Comparison of ENCODE assay signal across 15 cellular contexts in genomic region chr11:94581926-94582325, GRCh38. TPM values are rescaled to one million over a fixed set of nuclear protein-coding genes. Genes with fewer than 3 reads are reported as not detected.
DNase-seq lines count a peak whose midpoint lies in the region; ATAC-seq and TF ChIP-seq lines count a peak whose summit lies in the region.
"Had no signal": no experiment of that assay in that cellular context is flagged by ENCODE, and none has a peak within 500 bp of the region (broad histone marks: within the 10 kb centered on the region; RNA-seq: fewer than 3 reads in every experiment).

No MANE protein-coding gene starts in this region.

- no peaks in the 10 kb centered on the region for H3K4me1 Mint-ChIP-seq in activated T-helper 17 cell treated with anti-CD3 and anti-CD28 coated beads, Interleukin-2, amount 50 U/mL, for 72 hours
- H3K4me1 Mint-ChIP-seq: CD4-positive, CD25-positive, alpha-beta regulatory T cell had no signal

- no peaks in the 10 kb centered on the region for H3K9me3 Mint-ChIP-seq in activated T-helper 17 cell treated with anti-CD3 and anti-CD28 coated beads, Interleukin-2, amount 50 U/mL, for 72 hours
- H3K9me3 Mint-ChIP-seq: CD4-positive, CD25-positive, alpha-beta regulatory T cell had no signal

- H3K4me3 Mint-ChIP-seq in activated T-helper 17 cell treated with anti-CD3 and anti-CD28 coated beads, Interleukin-2, amount 50 U/mL, for 72 hours, result no peak overlapping the region
- H3K4me3 Mint-ChIP-seq: CD4-positive, CD25-positive, alpha-beta regulatory T cell had no signal

- no peak for TF ChIP-seq CTCF in GM20000 (IDR thresholded peaks at IDR 0.05; ENCODE audit: extremely low read depth, missing control alignments)

- peak overlapping the region; percentile 2 for H3K27ac Mint-ChIP-seq in activated T-helper 17 cell treated with anti-CD3 and anti-CD28 coated beads, Interleukin-2, amount 50 U/mL, for 72 hours
- H3K27ac Mint-ChIP-seq: CD4-positive, CD25-positive, alpha-beta regulatory T cell had no signal

- peaks cover 4% of the 10 kb centered on the region for H3K27me3 Mint-ChIP-seq in activated T-helper 17 cell treated with anti-CD3 and anti-CD28 coated beads, Interleukin-2, amount 50 U/mL, for 72 hours
- H3K27me3 Mint-ChIP-seq: CD4-positive, CD25-positive, alpha-beta regulatory T cell had no signal

- peak; percentile 54 for ATAC-seq in GM18505 (IDR thresholded peaks at IDR 0.05; ENCODE audit: unreplicated experiment)
- peak; percentile 90 for ATAC-seq in HG03159 (IDR thresholded peaks at IDR 0.05; ENCODE audit: unreplicated experiment)
- ATAC-seq in activated T-helper 17 cell treated with anti-CD3 and anti-CD28 coated beads, Interleukin-2, amount 50 U/mL, for 72 hours (replicated peaks), result no peak

- TF ChIP-seq POLR2A in GM18505 (IDR thresholded peaks at IDR 0.05; ENCODE audit: borderline replicate concordance, extremely low read depth, insufficient read depth, insufficient read length), result no peak

- DNase-seq in GM20000 (ENCODE audit: low spot score), result peak; percentile 65
- DNase-seq in NCI-H1417 (lab: John Stamatoyannopoulos, UW), result no peak
- no peak for DNase-seq in NCI-H1092 treated with DMSO at 0.1 percent for 48 hours (lab: John Stamatoyannopoulos, UW)
- no peak for DNase-seq in NCI-H2196 (lab: John Stamatoyannopoulos, UW; ENCODE audit: unreplicated experiment)
- no peak for DNase-seq in 8988T
- DNase-seq: CD4-positive, CD25-positive, alpha-beta regulatory T cell; GDM1; GOT3; NCI-H1105; NK-92 treated with Interleukin-12 subunit alpha and Interleukin-12 subunit beta, amount 100 ng/mL, for 24 hours; sigmoid colon; T-helper 2 cell had no signal

- H3K36me3 Mint-ChIP-seq in activated T-helper 17 cell treated with anti-CD3 and anti-CD28 coated beads, Interleukin-2, amount 50 U/mL, for 72 hours (ENCODE audit: low read depth), result no peaks in the 10 kb centered on the region

RNA-seq across cellular contexts. Expression of gene PIWIL4, which starts 14.8 kb away (rescaled TPM):
- 1 to 10 TPM in 1 of 2 donors, under 1 TPM in 1; 0.48 to 1.1 TPM for total RNA-seq in activated T-helper 17 cell treated with anti-CD3 and anti-CD28 coated beads, Interleukin-2, amount 50 U/mL, for 72 hours

RNA-seq across cellular contexts. Expression of gene FUT4, which starts 38.2 kb away (rescaled TPM):
- 1 to 10 TPM; 3.9 to 5.4 TPM for total RNA-seq in activated T-helper 17 cell treated with anti-CD3 and anti-CD28 coated beads, Interleukin-2, amount 50 U/mL, for 72 hours
